Comparison of ENCODE assay signal across 3 cellular contexts in genomic region chr9:29270400-29270799, GRCh38. TPM values are rescaled to one million over a fixed set of nuclear protein-coding genes. Genes with fewer than 3 reads are reported as not detected.
"Had no signal": no experiment of that assay in that cellular context is flagged by ENCODE, and none has a peak within 500 bp of the region (broad histone marks: within the 10 kb centered on the region; RNA-seq: fewer than 3 reads in every experiment).

No MANE protein-coding gene starts in this region.

RNA-seq across cellular contexts. Expression of gene LINGO2, which starts 57.0 kb away (rescaled TPM):
- total RNA-seq: HT-29, IMR-90, K562 had no signal
- polyA plus RNA-seq: IMR-90, K562 had no signal
